2 cellular contexts compared by ENCODE assay signal in genomic region chr22:23635291-23635690, GRCh38. TPM values are rescaled to one million over a fixed set of nuclear protein-coding genes. Genes with fewer than 3 reads are reported as not detected.
"Had no signal": no experiment of that assay in that cellular context is flagged by ENCODE, and none has a peak within 500 bp of the region (broad histone marks: within the 10 kb centered on the region; RNA-seq: fewer than 3 reads in every experiment).

No MANE protein-coding gene starts in this region.

RNA-seq across cellular contexts. Expression of gene DRICH1, which starts 3.2 kb away (rescaled TPM):
- total RNA-seq: G401, GM12878 had no signal

RNA-seq across cellular contexts. Expression of gene IGLL1, which starts 55.2 kb away (rescaled TPM):
- total RNA-seq: G401, GM12878 had no signal

RNA-seq across cellular contexts. Expression of gene RGL4, which starts 55.5 kb away (rescaled TPM):
- total RNA-seq: G401 had no signal
